In the genomic region with DNA sequence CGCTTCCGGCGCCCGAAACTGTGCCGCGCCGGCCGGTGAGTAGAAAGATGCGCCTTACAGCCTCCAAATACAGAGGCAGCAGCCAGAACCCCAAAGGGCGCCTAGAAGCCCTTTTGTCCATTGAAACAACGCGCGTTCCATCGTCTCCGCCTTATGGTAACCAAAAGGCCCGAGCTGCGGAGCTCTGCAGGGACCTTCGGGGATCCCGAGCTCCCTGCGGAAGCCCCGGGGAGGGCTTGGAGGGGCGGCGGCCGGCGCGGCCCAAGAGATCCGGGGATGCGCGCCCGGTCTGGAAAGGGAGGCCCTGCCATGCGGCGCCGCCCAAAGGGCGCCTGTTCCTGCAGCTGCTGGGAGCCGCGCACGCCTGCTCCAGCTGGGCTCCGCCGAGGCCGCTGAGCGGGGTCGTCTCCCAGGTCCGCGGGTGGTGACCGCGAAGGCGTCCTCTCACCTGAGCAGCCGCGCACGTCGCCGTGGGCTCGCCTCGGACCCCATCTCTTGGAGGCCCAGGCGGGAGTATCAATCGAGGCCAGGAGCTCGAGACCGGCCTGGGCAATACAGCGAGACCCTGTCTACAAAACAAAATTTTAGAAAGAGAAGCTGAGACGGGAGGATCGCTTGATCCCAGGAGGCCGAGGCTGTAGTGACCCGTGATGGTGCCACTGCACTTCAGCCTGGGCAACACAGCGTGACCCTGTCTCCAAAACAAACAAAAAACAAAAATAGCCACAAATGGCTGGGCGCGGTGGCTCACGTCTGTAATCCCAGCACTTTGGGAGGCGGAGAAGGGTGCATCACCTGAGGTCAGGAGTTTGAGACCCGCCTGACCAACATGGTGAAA, we compare ENCODE assay signal across 1 cellular context.
TF ChIP-seq lines count a peak whose summit lies in the region.

No MANE protein-coding gene starts in this region.

TF ChIP-seq in HepG2, 621 proteins besides CTCF, POLR2A, EP300 and RAD21 (continues in another document):
- peak; percentile 60; the same call in 1 of the 2 replicates for TF ChIP-seq ZNF383 (CRISPR knock-in tag; IDR thresholded peaks at IDR 0.05; ENCODE audit: borderline replicate concordance)
- TF ChIP-seq, protein P1, sequence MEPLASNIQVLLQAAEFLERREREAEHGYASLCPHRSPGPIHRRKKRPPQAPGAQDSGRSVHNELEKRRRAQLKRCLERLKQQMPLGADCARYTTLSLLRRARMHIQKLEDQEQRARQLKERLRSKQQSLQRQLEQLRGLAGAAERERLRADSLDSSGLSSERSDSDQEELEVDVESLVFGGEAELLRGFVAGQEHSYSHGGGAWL (CRISPR knock-in tag; IDR thresholded peaks at IDR 0.05) = peak; percentile 36
- TF ChIP-seq ZSCAN29 (CRISPR knock-in tag; conservative IDR thresholded peaks at IDR 0.05) = no peak
- no peak for TF ChIP-seq ESRRA (CRISPR knock-in tag; IDR thresholded peaks at IDR 0.05; ENCODE audit: low read depth)
- peak; percentile 70 for TF ChIP-seq ZNF709 (CRISPR knock-in tag; IDR thresholded peaks at IDR 0.05)
- peak; percentile 46; the same call in 1 of the 2 replicates for TF ChIP-seq ZNF44 (CRISPR knock-in tag; IDR thresholded peaks at IDR 0.05)
- TF ChIP-seq, protein P2, sequence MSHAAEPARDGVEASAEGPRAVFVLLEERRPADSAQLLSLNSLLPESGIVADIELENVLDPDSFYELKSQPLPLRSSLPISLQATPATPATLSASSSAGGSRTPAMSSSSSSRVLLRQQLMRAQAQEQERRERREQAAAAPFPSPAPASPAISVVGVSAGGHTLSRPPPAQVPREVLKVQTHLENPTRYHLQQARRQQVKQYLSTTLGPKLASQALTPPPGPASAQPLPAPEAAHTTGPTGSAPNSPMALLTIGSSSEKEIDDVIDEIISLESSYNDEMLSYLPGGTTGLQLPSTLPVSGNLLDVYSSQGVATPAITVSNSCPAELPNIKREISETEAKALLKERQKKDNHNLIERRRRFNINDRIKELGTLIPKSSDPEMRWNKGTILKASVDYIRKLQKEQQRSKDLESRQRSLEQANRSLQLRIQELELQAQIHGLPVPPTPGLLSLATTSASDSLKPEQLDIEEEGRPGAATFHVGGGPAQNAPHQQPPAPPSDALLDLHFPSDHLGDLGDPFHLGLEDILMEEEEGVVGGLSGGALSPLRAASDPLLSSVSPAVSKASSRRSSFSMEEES (CRISPR knock-in tag; IDR thresholded peaks at IDR 0.05) = peak; percentile 14; the same call in 1 of the 2 replicates
- TF ChIP-seq MIER2 (CRISPR knock-in tag; IDR thresholded peaks at IDR 0.05) = no peak; the same call in 1 of the 2 replicates
- peak; percentile 80; the same call in 1 of the 2 replicates for TF ChIP-seq ARHGAP35 (CRISPR knock-in tag; IDR thresholded peaks at IDR 0.05; ENCODE audit: borderline replicate concordance)
- TF ChIP-seq SNAPC2 (CRISPR knock-in tag; IDR thresholded peaks at IDR 0.05) = 0 out of 2 replicates have a peak, but pooled peaks have one; percentile 12
- peak; percentile 94; the same call in 1 of the 2 replicates for TF ChIP-seq ZNF343 (CRISPR knock-in tag; IDR thresholded peaks at IDR 0.05)
- TF ChIP-seq, protein P3, sequence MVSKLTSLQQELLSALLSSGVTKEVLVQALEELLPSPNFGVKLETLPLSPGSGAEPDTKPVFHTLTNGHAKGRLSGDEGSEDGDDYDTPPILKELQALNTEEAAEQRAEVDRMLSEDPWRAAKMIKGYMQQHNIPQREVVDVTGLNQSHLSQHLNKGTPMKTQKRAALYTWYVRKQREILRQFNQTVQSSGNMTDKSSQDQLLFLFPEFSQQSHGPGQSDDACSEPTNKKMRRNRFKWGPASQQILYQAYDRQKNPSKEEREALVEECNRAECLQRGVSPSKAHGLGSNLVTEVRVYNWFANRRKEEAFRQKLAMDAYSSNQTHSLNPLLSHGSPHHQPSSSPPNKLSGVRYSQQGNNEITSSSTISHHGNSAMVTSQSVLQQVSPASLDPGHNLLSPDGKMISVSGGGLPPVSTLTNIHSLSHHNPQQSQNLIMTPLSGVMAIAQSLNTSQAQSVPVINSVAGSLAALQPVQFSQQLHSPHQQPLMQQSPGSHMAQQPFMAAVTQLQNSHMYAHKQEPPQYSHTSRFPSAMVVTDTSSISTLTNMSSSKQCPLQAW (CRISPR knock-in tag; IDR thresholded peaks at IDR 0.05) = peak; percentile 62; the same call in 1 of the 2 replicates
- TF ChIP-seq, protein P4, sequence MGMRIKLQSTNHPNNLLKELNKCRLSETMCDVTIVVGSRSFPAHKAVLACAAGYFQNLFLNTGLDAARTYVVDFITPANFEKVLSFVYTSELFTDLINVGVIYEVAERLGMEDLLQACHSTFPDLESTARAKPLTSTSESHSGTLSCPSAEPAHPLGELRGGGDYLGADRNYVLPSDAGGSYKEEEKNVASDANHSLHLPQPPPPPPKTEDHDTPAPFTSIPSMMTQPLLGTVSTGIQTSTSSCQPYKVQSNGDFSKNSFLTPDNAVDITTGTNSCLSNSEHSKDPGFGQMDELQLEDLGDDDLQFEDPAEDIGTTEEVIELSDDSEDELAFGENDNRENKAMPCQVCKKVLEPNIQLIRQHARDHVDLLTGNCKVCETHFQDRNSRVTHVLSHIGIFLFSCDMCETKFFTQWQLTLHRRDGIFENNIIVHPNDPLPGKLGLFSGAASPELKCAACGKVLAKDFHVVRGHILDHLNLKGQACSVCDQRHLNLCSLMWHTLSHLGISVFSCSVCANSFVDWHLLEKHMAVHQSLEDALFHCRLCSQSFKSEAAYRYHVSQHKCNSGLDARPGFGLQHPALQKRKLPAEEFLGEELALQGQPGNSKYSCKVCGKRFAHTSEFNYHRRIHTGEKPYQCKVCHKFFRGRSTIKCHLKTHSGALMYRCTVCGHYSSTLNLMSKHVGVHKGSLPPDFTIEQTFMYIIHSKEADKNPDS (CRISPR knock-in tag; IDR thresholded peaks at IDR 0.05) = peak; percentile 93; the same call in 1 of the 2 replicates
- TF ChIP-seq ASH2L (IDR thresholded peaks at IDR 0.05; ENCODE audit: insufficient read length, low read depth, low read length) = peak; percentile 96
- 0 out of 2 replicates have a peak, but pooled peaks have one; percentile 4 for TF ChIP-seq ZSCAN30 (CRISPR knock-in tag; IDR thresholded peaks at IDR 0.05)
- peak; percentile 18; the same call in 1 of the 2 replicates for TF ChIP-seq MXD4 (CRISPR knock-in tag; IDR thresholded peaks at IDR 0.05)
- no peak for TF ChIP-seq ZNF484 (CRISPR knock-in tag; IDR thresholded peaks at IDR 0.05; ENCODE audit: borderline replicate concordance, low read depth)
- peak; percentile 61 for TF ChIP-seq HDAC2 (CRISPR knock-in tag; IDR thresholded peaks at IDR 0.05)
- TF ChIP-seq MYNN (CRISPR knock-in tag; IDR thresholded peaks at IDR 0.05; ENCODE audit: low read depth) = peak; percentile 72
- peak; percentile 92; the same call in 1 of the 2 replicates for TF ChIP-seq NCOA1 (CRISPR knock-in tag; IDR thresholded peaks at IDR 0.05)
- TF ChIP-seq SRSF1 (optimal IDR thresholded peaks at IDR 0.05; ENCODE audit: low read depth, low read length) = peak; percentile 23
- no peak for TF ChIP-seq TCF7L2 (IDR thresholded peaks at IDR 0.05; ENCODE audit: low read depth, low read length)
- TF ChIP-seq ELF4 (CRISPR knock-in tag; IDR thresholded peaks at IDR 0.05; ENCODE audit: borderline replicate concordance) = peak; percentile 71; the same call in 1 of the 2 replicates
- peak; percentile 90 for TF ChIP-seq HNRNPLL (IDR thresholded peaks at IDR 0.05; ENCODE audit: low read depth, low read length, poor library complexity, severe bottlenecking)
- TF ChIP-seq, protein P5, sequence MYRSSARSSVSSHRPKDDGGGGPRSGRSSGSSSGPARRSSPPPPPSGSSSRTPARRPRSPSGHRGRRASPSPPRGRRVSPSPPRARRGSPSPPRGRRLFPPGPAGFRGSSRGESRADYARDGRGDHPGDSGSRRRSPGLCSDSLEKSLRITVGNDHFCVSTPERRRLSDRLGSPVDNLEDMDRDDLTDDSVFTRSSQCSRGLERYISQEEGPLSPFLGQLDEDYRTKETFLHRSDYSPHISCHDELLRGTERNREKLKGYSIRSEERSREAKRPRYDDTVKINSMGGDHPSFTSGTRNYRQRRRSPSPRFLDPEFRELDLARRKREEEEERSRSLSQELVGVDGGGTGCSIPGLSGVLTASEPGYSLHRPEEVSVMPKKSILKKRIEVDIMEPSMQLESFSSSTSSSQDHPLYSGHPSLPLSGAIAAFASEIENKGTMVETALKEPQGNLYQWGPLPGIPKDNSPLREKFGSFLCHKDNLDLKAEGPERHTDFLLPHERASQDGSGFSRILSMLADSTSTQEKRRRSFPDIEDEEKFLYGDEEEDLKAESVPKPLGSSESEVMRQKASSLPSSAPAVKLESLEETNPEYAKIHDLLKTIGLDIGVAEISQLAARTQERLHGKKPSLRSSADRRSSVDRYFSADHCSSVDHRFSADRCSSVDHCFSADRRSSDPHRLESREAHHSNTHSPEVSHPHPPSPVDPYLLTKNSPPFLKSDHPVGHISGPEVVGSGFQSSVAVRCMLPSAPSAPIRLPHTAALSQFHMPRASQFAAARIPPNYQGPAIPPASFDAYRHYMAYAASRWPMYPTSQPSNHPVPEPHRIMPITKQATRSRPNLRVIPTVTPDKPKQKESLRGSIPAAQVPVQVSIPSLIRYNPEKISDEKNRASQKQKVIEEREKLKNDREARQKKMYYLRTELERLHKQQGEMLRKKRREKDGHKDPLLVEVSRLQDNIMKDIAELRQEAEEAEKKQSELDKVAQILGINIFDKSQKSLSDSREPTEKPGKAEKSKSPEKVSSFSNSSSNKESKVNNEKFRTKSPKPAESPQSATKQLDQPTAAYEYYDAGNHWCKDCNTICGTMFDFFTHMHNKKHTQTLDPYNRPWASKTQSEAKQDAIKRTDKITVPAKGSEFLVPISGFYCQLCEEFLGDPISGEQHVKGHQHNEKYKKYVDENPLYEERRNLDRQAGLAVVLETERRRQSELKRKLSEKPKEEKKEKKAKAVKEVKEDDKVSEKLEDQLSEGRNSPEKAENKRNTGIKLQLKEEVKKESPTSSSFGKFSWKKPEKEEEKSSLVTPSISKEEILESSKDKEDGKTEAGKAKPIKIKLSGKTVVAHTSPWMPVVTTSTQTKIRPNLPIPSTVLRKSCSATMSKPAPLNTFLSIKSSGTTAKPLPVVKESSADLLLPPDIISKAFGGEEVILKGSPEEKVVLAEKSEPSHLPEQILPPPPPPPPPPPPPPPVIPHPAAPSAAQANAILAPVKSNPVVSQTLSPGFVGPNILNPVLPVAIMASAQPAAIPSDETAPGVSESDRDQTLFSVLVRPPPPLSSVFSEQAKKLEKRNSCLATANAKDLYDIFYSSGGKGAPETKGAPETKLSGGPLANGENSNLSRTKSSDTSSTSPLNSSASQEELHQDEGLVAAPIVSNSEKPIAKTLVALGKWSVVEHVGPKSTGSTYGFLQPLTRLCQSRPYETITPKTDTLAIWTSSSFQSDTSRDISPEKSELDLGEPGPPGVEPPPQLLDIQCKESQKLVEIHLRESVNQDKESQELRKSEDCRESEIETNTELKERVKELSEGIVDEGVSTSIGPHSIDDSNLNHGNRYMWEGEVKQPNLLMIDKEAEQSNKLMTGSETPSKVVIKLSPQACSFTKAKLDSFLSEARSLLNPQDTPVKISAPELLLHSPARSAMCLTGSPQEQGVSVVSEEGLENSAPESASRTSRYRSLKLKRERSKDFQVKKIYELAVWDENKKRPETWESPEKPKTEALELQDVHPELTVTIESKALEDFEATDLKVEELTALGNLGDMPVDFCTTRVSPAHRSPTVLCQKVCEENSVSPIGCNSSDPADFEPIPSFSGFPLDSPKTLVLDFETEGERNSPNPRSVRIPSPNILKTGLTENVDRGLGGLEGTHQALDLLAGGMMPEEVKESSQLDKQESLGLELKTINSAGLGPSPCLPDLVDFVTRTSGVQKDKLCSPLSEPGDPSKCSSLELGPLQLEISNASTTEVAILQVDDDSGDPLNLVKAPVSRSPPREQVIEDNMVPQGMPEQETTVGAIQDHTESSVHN (CRISPR knock-in tag; IDR thresholded peaks at IDR 0.05) = peak; percentile 52; the same call in 1 of the 2 replicates
- peak; percentile 89 for TF ChIP-seq ZNF724P (CRISPR knock-in tag; IDR thresholded peaks at IDR 0.05; ENCODE audit: borderline replicate concordance)
- TF ChIP-seq, protein P6, sequence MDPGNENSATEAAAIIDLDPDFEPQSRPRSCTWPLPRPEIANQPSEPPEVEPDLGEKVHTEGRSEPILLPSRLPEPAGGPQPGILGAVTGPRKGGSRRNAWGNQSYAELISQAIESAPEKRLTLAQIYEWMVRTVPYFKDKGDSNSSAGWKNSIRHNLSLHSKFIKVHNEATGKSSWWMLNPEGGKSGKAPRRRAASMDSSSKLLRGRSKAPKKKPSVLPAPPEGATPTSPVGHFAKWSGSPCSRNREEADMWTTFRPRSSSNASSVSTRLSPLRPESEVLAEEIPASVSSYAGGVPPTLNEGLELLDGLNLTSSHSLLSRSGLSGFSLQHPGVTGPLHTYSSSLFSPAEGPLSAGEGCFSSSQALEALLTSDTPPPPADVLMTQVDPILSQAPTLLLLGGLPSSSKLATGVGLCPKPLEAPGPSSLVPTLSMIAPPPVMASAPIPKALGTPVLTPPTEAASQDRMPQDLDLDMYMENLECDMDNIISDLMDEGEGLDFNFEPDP (CRISPR knock-in tag; conservative IDR thresholded peaks at IDR 0.05) = peak; percentile 99; the same call in 1 of the 2 replicates
- peak; percentile 97 for TF ChIP-seq ZNF501 (CRISPR knock-in tag; IDR thresholded peaks at IDR 0.05)
- TF ChIP-seq KLF13 (CRISPR knock-in tag; IDR thresholded peaks at IDR 0.05) = no peak
- peak; percentile 31; the same call in 1 of the 2 replicates for TF ChIP-seq TGIF2 (CRISPR knock-in tag; IDR thresholded peaks at IDR 0.05)
- TF ChIP-seq, protein P7, sequence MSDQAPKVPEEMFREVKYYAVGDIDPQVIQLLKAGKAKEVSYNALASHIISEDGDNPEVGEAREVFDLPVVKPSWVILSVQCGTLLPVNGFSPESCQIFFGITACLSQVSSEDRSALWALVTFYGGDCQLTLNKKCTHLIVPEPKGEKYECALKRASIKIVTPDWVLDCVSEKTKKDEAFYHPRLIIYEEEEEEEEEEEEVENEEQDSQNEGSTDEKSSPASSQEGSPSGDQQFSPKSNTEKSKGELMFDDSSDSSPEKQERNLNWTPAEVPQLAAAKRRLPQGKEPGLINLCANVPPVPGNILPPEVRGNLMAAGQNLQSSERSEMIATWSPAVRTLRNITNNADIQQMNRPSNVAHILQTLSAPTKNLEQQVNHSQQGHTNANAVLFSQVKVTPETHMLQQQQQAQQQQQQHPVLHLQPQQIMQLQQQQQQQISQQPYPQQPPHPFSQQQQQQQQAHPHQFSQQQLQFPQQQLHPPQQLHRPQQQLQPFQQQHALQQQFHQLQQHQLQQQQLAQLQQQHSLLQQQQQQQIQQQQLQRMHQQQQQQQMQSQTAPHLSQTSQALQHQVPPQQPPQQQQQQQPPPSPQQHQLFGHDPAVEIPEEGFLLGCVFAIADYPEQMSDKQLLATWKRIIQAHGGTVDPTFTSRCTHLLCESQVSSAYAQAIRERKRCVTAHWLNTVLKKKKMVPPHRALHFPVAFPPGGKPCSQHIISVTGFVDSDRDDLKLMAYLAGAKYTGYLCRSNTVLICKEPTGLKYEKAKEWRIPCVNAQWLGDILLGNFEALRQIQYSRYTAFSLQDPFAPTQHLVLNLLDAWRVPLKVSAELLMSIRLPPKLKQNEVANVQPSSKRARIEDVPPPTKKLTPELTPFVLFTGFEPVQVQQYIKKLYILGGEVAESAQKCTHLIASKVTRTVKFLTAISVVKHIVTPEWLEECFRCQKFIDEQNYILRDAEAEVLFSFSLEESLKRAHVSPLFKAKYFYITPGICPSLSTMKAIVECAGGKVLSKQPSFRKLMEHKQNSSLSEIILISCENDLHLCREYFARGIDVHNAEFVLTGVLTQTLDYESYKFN (CRISPR knock-in tag; conservative IDR thresholded peaks at IDR 0.05) = peak; percentile 4
- peak; percentile 93 for TF ChIP-seq ADNP (CRISPR knock-in tag; IDR thresholded peaks at IDR 0.05)
- TF ChIP-seq, protein P8, sequence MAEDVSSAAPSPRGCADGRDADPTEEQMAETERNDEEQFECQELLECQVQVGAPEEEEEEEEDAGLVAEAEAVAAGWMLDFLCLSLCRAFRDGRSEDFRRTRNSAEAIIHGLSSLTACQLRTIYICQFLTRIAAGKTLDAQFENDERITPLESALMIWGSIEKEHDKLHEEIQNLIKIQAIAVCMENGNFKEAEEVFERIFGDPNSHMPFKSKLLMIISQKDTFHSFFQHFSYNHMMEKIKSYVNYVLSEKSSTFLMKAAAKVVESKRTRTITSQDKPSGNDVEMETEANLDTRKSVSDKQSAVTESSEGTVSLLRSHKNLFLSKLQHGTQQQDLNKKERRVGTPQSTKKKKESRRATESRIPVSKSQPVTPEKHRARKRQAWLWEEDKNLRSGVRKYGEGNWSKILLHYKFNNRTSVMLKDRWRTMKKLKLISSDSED (CRISPR knock-in tag; IDR thresholded peaks at IDR 0.05) = no peak
